Comparison of ENCODE assay signal across 1 cellular context in the genomic region with DNA sequence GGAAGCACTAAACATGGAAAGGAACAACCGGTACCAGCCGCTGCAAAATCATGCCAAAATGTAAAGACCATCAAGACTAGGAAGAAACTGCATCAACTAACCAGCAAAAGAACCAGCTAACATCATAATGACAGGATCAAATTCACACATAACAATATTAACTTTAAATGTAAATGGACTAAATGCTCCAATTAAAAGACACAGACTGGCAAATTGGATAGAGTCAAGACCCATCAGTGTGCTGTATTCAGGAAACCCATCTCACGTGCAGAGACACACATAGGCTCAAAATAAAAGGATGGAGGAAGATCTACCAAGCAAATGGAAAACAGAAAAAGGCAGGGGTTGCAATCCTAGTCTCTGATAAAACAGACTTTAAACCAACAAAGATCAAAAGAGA. TPM values are rescaled to one million over a fixed set of nuclear protein-coding genes. Genes with fewer than 3 reads are reported as not detected.
"Had no signal": no experiment of that assay in that cellular context is flagged by ENCODE, and none has a peak within 500 bp of the region (broad histone marks: within the 10 kb centered on the region; RNA-seq: fewer than 3 reads in every experiment).

No MANE protein-coding gene starts in this region.

RNA-seq across cellular contexts. Expression of gene ITGA11, which starts 34.0 kb away (rescaled TPM):
- total RNA-seq: activated B cell treated with CpG ODN at 0.5 μM for 24 hours had no signal
